ENCODE assay signal across 9 cellular contexts in genomic region chr5:67350600-67351315, GRCh38.
DNase-seq lines count a peak whose midpoint lies in the region; ATAC-seq and TF ChIP-seq lines count a peak whose summit lies in the region.
"Had no signal": no experiment of that assay in that cellular context is flagged by ENCODE, and none has a peak within 500 bp of the region (broad histone marks: within the 10 kb centered on the region; RNA-seq: fewer than 3 reads in every experiment).

No MANE protein-coding gene starts in this region.

- ATAC-seq in GM18498 (IDR thresholded peaks at IDR 0.05; ENCODE audit: unreplicated experiment) (no peak), HG03342 (IDR thresholded peaks at IDR 0.05; ENCODE audit: unreplicated experiment) (no peak)

- TF ChIP-seq CTCF in AG10803 (conservative IDR thresholded peaks at IDR 0.05; ENCODE audit: low read length) (no peak), fibroblast of mammary gland (conservative IDR thresholded peaks at IDR 0.05; ENCODE audit: control insufficient read depth, insufficient read depth, low read depth, low read length) (no peak), GM13976 (IDR thresholded peaks at IDR 0.05; ENCODE audit: borderline replicate concordance, control extremely low read depth, extremely low read depth, insufficient read depth, missing control alignments) (no peak)

- H3K4me3 ChIP-seq in AG10803 (ENCODE audit: low read length) (peak overlapping the region; percentile 21), fibroblast of mammary gland (ENCODE audit: control insufficient read depth, low read depth, low read length) (no peak overlapping the region)
- H3K4me3 ChIP-seq: thoracic aorta had no signal

- in situ Hi-C loops in G401 (cut with HindIII; ENCODE audit: low sequenced_read_pairs): no loop called here
- in situ Hi-C loops in GM13976 (cut with MboI; ENCODE audit: low sequenced_read_pairs, unreplicated experiment): no loop called here

- DNase-seq in AG10803 (ENCODE audit: low read depth) (peak; percentile 50), G401 (ENCODE audit: low spot score) (peak; percentile 45), RPMI8226 (peak; percentile 58), fibroblast of mammary gland (ENCODE audit: low read depth) (peak; percentile 38), GM13976 (ENCODE audit: low spot score) (no peak), OCI-M2 (lab: John Stamatoyannopoulos, UW; ENCODE audit: unreplicated experiment) (no peak)

Comparison
In these comparisons a context has a peak if more than half of its experiments do, and no peak if none do; other contexts are left out.
1. DNase-seq: peak in AG10803 (single experiment), G401 (single experiment), RPMI8226 (single experiment) and fibroblast of mammary gland (single experiment); none in GM13976 (single experiment) and OCI-M2 (single experiment).